ENCODE assay signal across 39 cellular contexts in genomic region chr1:97712980-97713379, GRCh38.
"Had no signal": no experiment of that assay in that cellular context is flagged by ENCODE, and none has a peak within 500 bp of the region (broad histone marks: within the 10 kb centered on the region; RNA-seq: fewer than 3 reads in every experiment).

No MANE protein-coding gene starts in this region.

- FAIRE-seq: astrocyte, bronchial epithelial cell had no signal

- H3K27ac ChIP-seq: adrenal gland, ascending aorta, body of pancreas, brain microvascular endothelial cell, breast epithelium, cardiac muscle cell had no signal

- DNase-seq: activated effector memory CD4-positive, alpha-beta T cell treated with anti-CD3 and anti-CD28 coated beads, Interleukin-2, amount 50 U/mL, for 16 hours; activated effector memory CD4-positive, alpha-beta T cell treated with Interleukin-2 at 50 U/mL for 16 hours; activated gamma-delta T cell; activated gamma-delta T cell treated with Interleukin-2 at 50 U/mL for 16 hours; activated naive CD4-positive, alpha-beta T cell; activated naive CD4-positive, alpha-beta T cell treated with anti-CD3 and anti-CD28 coated beads for 36 hours; activated naive CD4-positive, alpha-beta T cell treated with anti-CD3 and anti-CD28 coated beads, Interleukin-2, amount 10 ng/mL, durations not matched to agents 7 days and 5 days; activated naive CD4-positive, alpha-beta T cell treated with anti-CD3 and anti-CD28 coated beads, Interleukin-2, amount 50 U/mL, for 16 hours; activated naive CD4-positive, alpha-beta T cell treated with Interleukin-2 at 50 U/mL for 16 hours; activated naive CD8-positive, alpha-beta T cell treated with anti-CD3 and anti-CD28 coated beads for 36 hours; activated naive CD8-positive, alpha-beta T cell treated with anti-CD3 and anti-CD28 coated beads, Interleukin-2, amount 10 ng/mL, durations not matched to agents 7 days and 5 days; activated T-cell treated with anti-CD3 and anti-CD28 coated beads, Interleukin-2, amount 50 U/mL, for 1 hour; activated T-cell treated with anti-CD3 and anti-CD28 coated beads, Interleukin-2, amount 50 U/mL, for 24 hours; activated T-cell treated with anti-CD3 and anti-CD28 coated beads, Interleukin-2, amount 50 U/mL, for 4 hours; activated T-cell treated with anti-CD3 and anti-CD28 coated beads, Interleukin-2, amount 50 U/mL, for 48 hours; activated T-cell treated with anti-CD3 and anti-CD28 coated beads, Interleukin-2, amount 50 U/mL, for 72 hours; adrenal gland; amniotic stem cell; amygdala; anterior cingulate cortex; aorta; body of pancreas; brain microvascular endothelial cell; caudate nucleus; central memory CD4-positive, alpha-beta T cell; cerebellar nuclear complex had no signal

- H3K27me3 Mint-ChIP-seq: activated naive CD4-positive, alpha-beta T cell treated with anti-CD3 and anti-CD28 coated beads, Interleukin-2, amount 10 ng/mL, durations not matched to agents 7 days and 5 days; activated naive CD4-positive, alpha-beta T cell treated with anti-CD3 and anti-CD28 coated beads, Interleukin-2, amount 50 U/mL, for 24 hours; activated naive CD8-positive, alpha-beta T cell; activated naive CD8-positive, alpha-beta T cell treated with anti-CD3 and anti-CD28 coated beads for 36 hours; activated naive CD8-positive, alpha-beta T cell treated with anti-CD3 and anti-CD28 coated beads, Interleukin-2, amount 10 ng/mL, durations not matched to agents 7 days and 5 days; activated T-cell treated with anti-CD3 and anti-CD28 coated beads, Interleukin-2, amount 50 U/mL, for 24 hours; activated T-helper 17 cell treated with anti-CD3 and anti-CD28 coated beads, Interleukin-2, amount 50 U/mL, for 72 hours; brain; central memory CD8-positive, alpha-beta T cell had no signal

- H3K36me3 ChIP-seq: adrenal gland, ascending aorta, brain microvascular endothelial cell, breast epithelium, cardiac muscle cell had no signal

- H3K27ac Mint-ChIP-seq: activated naive CD4-positive, alpha-beta T cell treated with anti-CD3 and anti-CD28 coated beads for 36 hours; activated naive CD4-positive, alpha-beta T cell treated with anti-CD3 and anti-CD28 coated beads, Interleukin-2, amount 10 ng/mL, durations not matched to agents 7 days and 5 days; activated naive CD4-positive, alpha-beta T cell treated with anti-CD3 and anti-CD28 coated beads, Interleukin-2, amount 50 U/mL, for 24 hours; activated naive CD4-positive, alpha-beta T cell treated with anti-CD3 and anti-CD28 coated beads, Interleukin-2, amount 50 U/mL, for 72 hours; activated naive CD8-positive, alpha-beta T cell; activated naive CD8-positive, alpha-beta T cell treated with anti-CD3 and anti-CD28 coated beads for 36 hours; activated naive CD8-positive, alpha-beta T cell treated with anti-CD3 and anti-CD28 coated beads, Interleukin-2, amount 10 ng/mL, durations not matched to agents 7 days and 5 days; activated T-cell treated with anti-CD3 and anti-CD28 coated beads, Interleukin-2, amount 50 U/mL, for 24 hours; activated T-cell treated with anti-CD3 and anti-CD28 coated beads, Interleukin-2, amount 50 U/mL, for 72 hours; activated T-helper 1 cell treated with anti-CD3 and anti-CD28 coated beads, Interleukin-12 subunit alpha, Interleukin-12 subunit beta, Interleukin-2, Interleukin-4 antibody, amounts not matched to agents 30 ng/mL and 10 ng/mL and 1 ng/mL, durations not matched to agents 14 hours and 24 hours and 36 hours; activated T-helper 17 cell treated with anti-CD3 and anti-CD28 coated beads, Interleukin-2, amount 50 U/mL, for 72 hours; activated T-helper 2 cell treated with anti-CD3 and anti-CD28 coated beads, Interferon-gamma antibody, Interleukin-2, Interleukin-4, amounts not matched to agents 10 μg/mL and 5 μg/mL and 100 μg/mL, durations not matched to agents 14 hours and 24 hours and 36 hours; brain had no signal

- H3K27me3 ChIP-seq: adrenal gland, ascending aorta, body of pancreas, brain microvascular endothelial cell, breast epithelium, cardiac muscle cell had no signal

- H3K4me3 ChIP-seq: adrenal gland, ascending aorta, body of pancreas, breast epithelium, cardiac muscle cell had no signal

- H3K4me3 Mint-ChIP-seq: activated naive CD4-positive, alpha-beta T cell treated with anti-CD3 and anti-CD28 coated beads for 36 hours; activated naive CD4-positive, alpha-beta T cell treated with anti-CD3 and anti-CD28 coated beads, Interleukin-2, amount 10 ng/mL, durations not matched to agents 7 days and 5 days; activated naive CD4-positive, alpha-beta T cell treated with anti-CD3 and anti-CD28 coated beads, Interleukin-2, amount 50 U/mL, for 24 hours; activated naive CD8-positive, alpha-beta T cell; activated naive CD8-positive, alpha-beta T cell treated with anti-CD3 and anti-CD28 coated beads for 36 hours; activated naive CD8-positive, alpha-beta T cell treated with anti-CD3 and anti-CD28 coated beads, Interleukin-2, amount 10 ng/mL, durations not matched to agents 7 days and 5 days; activated T-cell treated with anti-CD3 and anti-CD28 coated beads, Interleukin-2, amount 50 U/mL, for 24 hours; activated T-cell treated with anti-CD3 and anti-CD28 coated beads, Interleukin-2, amount 50 U/mL, for 4 hours; activated T-cell treated with anti-CD3 and anti-CD28 coated beads, Interleukin-2, amount 50 U/mL, for 72 hours; activated T-helper 1 cell treated with anti-CD3 and anti-CD28 coated beads, Interleukin-12 subunit alpha, Interleukin-12 subunit beta, Interleukin-2, Interleukin-4 antibody, amounts not matched to agents 30 ng/mL and 10 ng/mL and 1 ng/mL, durations not matched to agents 14 hours and 24 hours and 36 hours; activated T-helper 17 cell treated with anti-CD3 and anti-CD28 coated beads, Interleukin-2, amount 50 U/mL, for 72 hours; brain; central memory CD8-positive, alpha-beta T cell had no signal

- H3K4me1 ChIP-seq: adrenal gland, ascending aorta, body of pancreas, breast epithelium had no signal

- H3K9me3 Mint-ChIP-seq: activated naive CD4-positive, alpha-beta T cell treated with anti-CD3 and anti-CD28 coated beads for 36 hours; activated naive CD4-positive, alpha-beta T cell treated with anti-CD3 and anti-CD28 coated beads, Interleukin-2, amount 50 U/mL, for 72 hours; activated T-cell treated with anti-CD3 and anti-CD28 coated beads, Interleukin-2, amount 50 U/mL, for 24 hours; activated T-helper 17 cell treated with anti-CD3 and anti-CD28 coated beads, Interleukin-2, amount 50 U/mL, for 72 hours; activated T-helper 2 cell treated with anti-CD3 and anti-CD28 coated beads, Interferon-gamma antibody, Interleukin-2, Interleukin-4, amounts not matched to agents 10 μg/mL and 5 μg/mL and 100 μg/mL, durations not matched to agents 14 hours and 24 hours and 36 hours; central memory CD8-positive, alpha-beta T cell had no signal

- H3K9me3 ChIP-seq: adrenal gland, ascending aorta, body of pancreas, breast epithelium had no signal

- ATAC-seq: activated naive CD4-positive, alpha-beta T cell treated with anti-CD3 and anti-CD28 coated beads, Interleukin-2, amount 50 U/mL, for 72 hours; activated T-cell treated with anti-CD3 and anti-CD28 coated beads, Interleukin-2, amount 50 U/mL, for 4 hours; activated T-cell treated with anti-CD3 and anti-CD28 coated beads, Interleukin-2, amount 50 U/mL, for 72 hours; activated T-helper 17 cell treated with anti-CD3 and anti-CD28 coated beads, Interleukin-2, amount 50 U/mL, for 72 hours; body of pancreas had no signal

- H3K4me1 Mint-ChIP-seq: activated naive CD4-positive, alpha-beta T cell treated with anti-CD3 and anti-CD28 coated beads, Interleukin-2, amount 10 ng/mL, durations not matched to agents 7 days and 5 days; activated naive CD4-positive, alpha-beta T cell treated with anti-CD3 and anti-CD28 coated beads, Interleukin-2, amount 50 U/mL, for 24 hours; activated naive CD8-positive, alpha-beta T cell treated with anti-CD3 and anti-CD28 coated beads for 36 hours; activated naive CD8-positive, alpha-beta T cell treated with anti-CD3 and anti-CD28 coated beads, Interleukin-2, amount 10 ng/mL, durations not matched to agents 7 days and 5 days; activated T-helper 17 cell treated with anti-CD3 and anti-CD28 coated beads, Interleukin-2, amount 50 U/mL, for 72 hours; brain; central memory CD8-positive, alpha-beta T cell had no signal
